In the genomic region with DNA sequence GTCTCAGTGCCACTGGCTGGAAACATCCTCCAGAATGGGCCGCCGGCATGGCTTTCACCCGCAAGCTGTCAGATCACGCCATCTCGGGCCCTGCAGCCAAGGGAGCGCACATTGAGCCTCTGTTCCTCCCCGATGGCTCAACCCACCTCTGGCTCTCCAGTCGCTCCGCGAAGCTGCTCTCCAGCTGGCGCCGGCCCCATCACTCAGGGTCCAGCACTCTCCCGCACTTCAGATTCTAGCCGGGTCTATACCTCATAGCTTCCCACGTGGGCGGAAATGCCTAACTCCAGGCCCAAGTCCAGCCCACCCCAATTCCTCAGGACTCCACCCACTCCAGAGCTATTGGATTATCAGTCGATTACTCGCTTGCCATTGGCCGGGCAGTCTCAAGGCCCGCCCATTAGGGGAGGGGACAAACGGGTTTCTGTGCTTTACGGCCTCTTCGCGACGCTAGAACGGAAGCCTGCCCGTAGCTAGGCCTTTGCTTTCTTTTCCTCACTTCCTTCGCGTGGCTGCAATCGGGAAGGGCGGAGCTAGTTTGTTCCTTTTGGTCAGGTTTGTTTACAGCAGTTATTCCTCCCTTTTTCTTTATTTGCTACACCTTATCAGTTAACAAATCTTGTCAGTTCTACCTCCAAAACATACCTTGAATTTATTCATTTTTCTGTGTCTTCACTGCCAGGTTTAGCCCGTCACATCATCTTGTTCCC, we compare ENCODE assay signal across 8 cellular contexts. TPM values are rescaled to one million over a fixed set of nuclear protein-coding genes. Genes with fewer than 3 reads are reported as not detected.
DNase-seq lines count a peak whose midpoint lies in the region; ATAC-seq lines count a peak whose summit lies in the region.

A gene with protein sequence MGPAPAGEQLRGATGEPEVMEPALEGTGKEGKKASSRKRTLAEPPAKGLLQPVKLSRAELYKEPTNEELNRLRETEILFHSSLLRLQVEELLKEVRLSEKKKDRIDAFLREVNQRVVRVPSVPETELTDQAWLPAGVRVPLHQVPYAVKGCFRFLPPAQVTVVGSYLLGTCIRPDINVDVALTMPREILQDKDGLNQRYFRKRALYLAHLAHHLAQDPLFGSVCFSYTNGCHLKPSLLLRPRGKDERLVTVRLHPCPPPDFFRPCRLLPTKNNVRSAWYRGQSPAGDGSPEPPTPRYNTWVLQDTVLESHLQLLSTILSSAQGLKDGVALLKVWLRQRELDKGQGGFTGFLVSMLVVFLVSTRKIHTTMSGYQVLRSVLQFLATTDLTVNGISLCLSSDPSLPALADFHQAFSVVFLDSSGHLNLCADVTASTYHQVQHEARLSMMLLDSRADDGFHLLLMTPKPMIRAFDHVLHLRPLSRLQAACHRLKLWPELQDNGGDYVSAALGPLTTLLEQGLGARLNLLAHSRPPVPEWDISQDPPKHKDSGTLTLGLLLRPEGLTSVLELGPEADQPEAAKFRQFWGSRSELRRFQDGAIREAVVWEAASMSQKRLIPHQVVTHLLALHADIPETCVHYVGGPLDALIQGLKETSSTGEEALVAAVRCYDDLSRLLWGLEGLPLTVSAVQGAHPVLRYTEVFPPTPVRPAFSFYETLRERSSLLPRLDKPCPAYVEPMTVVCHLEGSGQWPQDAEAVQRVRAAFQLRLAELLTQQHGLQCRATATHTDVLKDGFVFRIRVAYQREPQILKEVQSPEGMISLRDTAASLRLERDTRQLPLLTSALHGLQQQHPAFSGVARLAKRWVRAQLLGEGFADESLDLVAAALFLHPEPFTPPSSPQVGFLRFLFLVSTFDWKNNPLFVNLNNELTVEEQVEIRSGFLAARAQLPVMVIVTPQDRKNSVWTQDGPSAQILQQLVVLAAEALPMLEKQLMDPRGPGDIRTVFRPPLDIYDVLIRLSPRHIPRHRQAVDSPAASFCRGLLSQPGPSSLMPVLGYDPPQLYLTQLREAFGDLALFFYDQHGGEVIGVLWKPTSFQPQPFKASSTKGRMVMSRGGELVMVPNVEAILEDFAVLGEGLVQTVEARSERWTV (minus strand): TSS at position 282 of the 710 bp plus-strand sequence. CDS start 82 bp downstream, at position 200.

- H3K4me1 Mint-ChIP-seq in IgD-negative memory B cell: peaks cover 9 to 14% (median 11%) of the 10 kb centered on the region in 3 donors

- DNase-seq in DMS 273 treated with DMSO at 0.1 percent for 48 hours (lab: John Stamatoyannopoulos, UW): peak; percentile 97
- DNase-seq in OCI-M2 (lab: John Stamatoyannopoulos, UW; ENCODE audit: unreplicated experiment): peak; percentile 89
- peak; percentile 99 for DNase-seq in activated T-cell treated with anti-CD3 and anti-CD28 coated beads for 4 hours
- peak; percentile 98 for DNase-seq in epidermal melanocyte (ENCODE audit: insufficient read length, low spot score)
- peak; percentile 99 for DNase-seq in middle frontal gyrus (ENCODE audit: extremely low spot score, low spot score)
- peak; percentile 94 to 96 for DNase-seq in stimulated activated CD8-positive, alpha-beta memory T cell treated with anti-CD3 and anti-CD28 coated beads, Interleukin-2, amount 100 ng/mL, for 48 hours (ENCODE audit: low read depth in 2 of 2)

- ATAC-seq in GM21529 (IDR thresholded peaks at IDR 0.05; ENCODE audit: unreplicated experiment): peak; percentile 99

- no peaks in the 10 kb centered on the region for H3K9me3 Mint-ChIP-seq in IgD-negative memory B cell

- peak within 1 kb of the TSS; percentile 93 to 100 (median 98) for H3K4me3 Mint-ChIP-seq in IgD-negative memory B cell

- peak within 1 kb of the TSS; percentile 51 to 97 (median 80) for H3K27ac Mint-ChIP-seq in IgD-negative memory B cell

- no peaks in the 10 kb centered on the region for H3K27me3 Mint-ChIP-seq in IgD-negative memory B cell

- H3K36me3 Mint-ChIP-seq in IgD-negative memory B cell: peaks cover 11% of the 10 kb centered on the region

RNA-seq across cellular contexts. Expression of the gene that starts here (rescaled TPM):
- 18.9 TPM for polyA plus RNA-seq in IgD-negative memory B cell

Comparison
In these comparisons a context has a peak if more than half of its experiments do, and no peak if none do; other contexts are left out.
1. Peak in every context shown above with its lines: DNase-seq and ATAC-seq.